6 cellular contexts compared by ENCODE assay signal in genomic region chr17:7383742-7384488, GRCh38. TPM values are rescaled to one million over a fixed set of nuclear protein-coding genes. Genes with fewer than 3 reads are reported as not detected.
A peak's percentile ranks its signal among the peaks of the same experiment; 100 is the strongest.
DNase-seq lines count a peak whose midpoint lies in the region; TF ChIP-seq lines count a peak whose summit lies in the region.

No MANE protein-coding gene starts in this region.

- no peak overlapping the region for H3K9ac ChIP-seq in endodermal cell (ENCODE audit: extremely low read depth, low read length, poor library complexity, severe bottlenecking)
- no peak overlapping the region for H3K9ac ChIP-seq in skeletal muscle satellite cell (ENCODE audit: low read depth, low read length)

- no peak overlapping the region for H3K27ac ChIP-seq in endodermal cell (ENCODE audit: low read depth, low read length)

- DNase-seq in GM20000 (ENCODE audit: low spot score): peak; percentile 95
- peak; percentile 96 for DNase-seq in endodermal cell
- DNase-seq in lower leg skin (ENCODE audit: low spot score in 2 of 2): no peak
- no peak for DNase-seq in NCI-H2029 (lab: John Stamatoyannopoulos, UW)

- peaks cover 7% of the 10 kb centered on the region for H3K4me1 Mint-ChIP-seq in T-helper 1 cell treated with Interleukin-12 subunit alpha and Interleukin-12 subunit beta and Interleukin-4 antibody, amounts not matched to agents 30 μg/mL and 1 μg/mL, for 36 hours (ENCODE audit: low read depth)
- H3K4me1 Mint-ChIP-seq in endodermal cell: peaks cover 9% of the 10 kb centered on the region

- H3K4me1 ChIP-seq in endodermal cell (ENCODE audit: control insufficient read depth, insufficient read depth, low read length) (peaks cover 4% of the 10 kb centered on the region), skeletal muscle satellite cell (ENCODE audit: control insufficient read depth, insufficient read depth, low read length) (peaks cover 12% of the 10 kb centered on the region)

- peaks cover 38% of the 10 kb centered on the region for H3K27me3 Mint-ChIP-seq in T-helper 1 cell treated with Interleukin-12 subunit alpha and Interleukin-12 subunit beta and Interleukin-4 antibody, amounts not matched to agents 30 μg/mL and 1 μg/mL, for 36 hours (ENCODE audit: low read depth)
- H3K27me3 Mint-ChIP-seq in endodermal cell (ENCODE audit: insufficient read depth): peaks cover 46% of the 10 kb centered on the region

- H3K36me3 ChIP-seq in endodermal cell (ENCODE audit: control insufficient read depth, insufficient read depth, low read length) (no peaks in the 10 kb centered on the region), skeletal muscle satellite cell (ENCODE audit: insufficient read depth, low read length) (peaks cover 12% of the 10 kb centered on the region)

- H3K27ac Mint-ChIP-seq in T-helper 1 cell treated with Interleukin-12 subunit alpha and Interleukin-12 subunit beta and Interleukin-4 antibody, amounts not matched to agents 30 μg/mL and 1 μg/mL, for 36 hours: peak overlapping the region; percentile 69
- no peak overlapping the region for H3K27ac Mint-ChIP-seq in endodermal cell

- H3K9me3 ChIP-seq in endodermal cell (ENCODE audit: control insufficient read depth, low read length): peaks cover 9% of the 10 kb centered on the region
- peaks cover 9% of the 10 kb centered on the region for H3K9me3 ChIP-seq in skeletal muscle satellite cell (replicated peaks; ENCODE audit: low read length)

- H3K4me3 ChIP-seq in endodermal cell (ENCODE audit: low read length) (no peak overlapping the region), skeletal muscle satellite cell (ENCODE audit: low read length) (peak overlapping the region; percentile 63), lower leg skin (ENCODE audit: low read depth, poor library complexity, severe bottlenecking) (no peak overlapping the region)

- peak overlapping the region; percentile 73 for H3K4me3 Mint-ChIP-seq in T-helper 1 cell treated with Interleukin-12 subunit alpha and Interleukin-12 subunit beta and Interleukin-4 antibody, amounts not matched to agents 30 μg/mL and 1 μg/mL, for 36 hours
- H3K4me3 Mint-ChIP-seq in endodermal cell: peak overlapping the region; percentile 41

- peak overlapping the region; percentile 87 for H3K4me2 ChIP-seq in skeletal muscle satellite cell (ENCODE audit: low read length)

- no peak for TF ChIP-seq POLR2A in lower leg skin (IDR thresholded peaks at IDR 0.05)

- H3K27me3 ChIP-seq in endodermal cell (ENCODE audit: control insufficient read depth, insufficient read depth, low read length, poor library complexity, severe bottlenecking) (peaks cover 39% of the 10 kb centered on the region), skeletal muscle satellite cell (ENCODE audit: control insufficient read depth, insufficient read depth, low read length) (peaks cover 46% of the 10 kb centered on the region)

- peaks cover 2% of the 10 kb centered on the region for H3K36me3 Mint-ChIP-seq in T-helper 1 cell treated with Interleukin-12 subunit alpha and Interleukin-12 subunit beta and Interleukin-4 antibody, amounts not matched to agents 30 μg/mL and 1 μg/mL, for 36 hours (ENCODE audit: low read depth)
- H3K36me3 Mint-ChIP-seq in endodermal cell (ENCODE audit: low read depth): peaks cover 21% of the 10 kb centered on the region

- peaks cover 6% of the 10 kb centered on the region for H3K9me3 Mint-ChIP-seq in T-helper 1 cell treated with Interleukin-12 subunit alpha and Interleukin-12 subunit beta and Interleukin-4 antibody, amounts not matched to agents 30 μg/mL and 1 μg/mL, for 36 hours
- H3K9me3 Mint-ChIP-seq in endodermal cell: peaks cover 5% of the 10 kb centered on the region

- TF ChIP-seq CTCF in GM20000 (IDR thresholded peaks at IDR 0.05; ENCODE audit: extremely low read depth, missing control alignments) (no peak), endodermal cell (conservative IDR thresholded peaks at IDR 0.05) (no peak), lower leg skin (IDR thresholded peaks at IDR 0.05) (no peak)

- intact Hi-C loops in lower leg skin (cut with DNase I; ENCODE audit: low total_unique reads): no loop called here

- WGBS in endodermal cell (ENCODE audit: insufficient coverage in 1 of 2, insufficient read length in 1 of 2), 2 experiments: 27 to 38% methylated on average over 30 to 65 of the region's 65 CpGs
- WGBS in lower leg skin, 2 donors: 45 to 50% methylated on average over 39 to 41 of the region's 65 CpGs

RNA-seq across cellular contexts. Expression of gene TNK1, which starts 3.0 kb away (rescaled TPM):
- total RNA-seq in endodermal cell (10 to 100 TPM; 11.0 to 11.7 TPM), lower leg skin (10 to 100 TPM; 13.0 to 25.4 (median 19.7) TPM)
- 2.7 TPM for polyA plus RNA-seq in endodermal cell (2013, experiment 1 of 2)
- polyA plus RNA-seq in endodermal cell (2013, experiment 2 of 2): 1.7 TPM
- 0.25 TPM in 1 of 2 replicates, not detected in the other for total RNA-seq in skeletal muscle satellite cell (2012; rRNA removed)

RNA-seq across cellular contexts. Expression of gene PLSCR3, which starts 10.4 kb away (rescaled TPM):
- total RNA-seq in endodermal cell: 10 to 100 TPM; 21.0 to 26.2 TPM
- polyA plus RNA-seq in endodermal cell (2013, experiment 1 of 2): 31.9 TPM
- 39.9 TPM for polyA plus RNA-seq in endodermal cell (2013, experiment 2 of 2)
- total RNA-seq in skeletal muscle satellite cell (2012; rRNA removed): 28.6 and 28.8 TPM in 2 replicates
- 10 to 100 TPM; 21.6 to 38.1 (median 24.5) TPM for total RNA-seq in lower leg skin

RNA-seq across cellular contexts. Expression of gene TMEM256, which starts 20.0 kb away (rescaled TPM):
- total RNA-seq in endodermal cell (100 to 1,000 TPM; 133 to 175 TPM), lower leg skin (10 to 100 TPM; 56.1 to 90.8 (median 65.5) TPM)
- polyA plus RNA-seq in endodermal cell (2013, experiment 1 of 2): 160 TPM
- polyA plus RNA-seq in endodermal cell (2013, experiment 2 of 2): 148 TPM
- 81.9 and 103 TPM in 2 replicates for total RNA-seq in skeletal muscle satellite cell (2012; rRNA removed)

RNA-seq across cellular contexts. Expression of gene NLGN2, which starts 23.7 kb away (rescaled TPM):
- total RNA-seq in endodermal cell: 100 to 1,000 TPM in 1 of 2 donors, 10 to 100 TPM in 1; 78.5 to 121 TPM
- polyA plus RNA-seq in endodermal cell (2013, experiment 1 of 2): 91.3 TPM
- 83.0 TPM for polyA plus RNA-seq in endodermal cell (2013, experiment 2 of 2)
- total RNA-seq in skeletal muscle satellite cell (2012; rRNA removed): 1.5 and 3.3 TPM in 2 replicates
- 1 to 10 TPM; 5.5 to 9.6 (median 6.4) TPM for total RNA-seq in lower leg skin

RNA-seq across cellular contexts. Expression of gene TMEM95, which starts 29.0 kb away (rescaled TPM):
- not detected for total RNA-seq in endodermal cell
- polyA plus RNA-seq in endodermal cell (2013, experiment 1 of 2): not detected
- polyA plus RNA-seq in endodermal cell (2013, experiment 2 of 2): not detected
- total RNA-seq in skeletal muscle satellite cell (2012; rRNA removed): not detected in 2 replicates
- not detected for total RNA-seq in lower leg skin

Comparison
In these comparisons a context has a peak if more than half of its experiments do, and no peak if none do; other contexts are left out.
1. DNase-seq: peak in GM20000 (single experiment) and endodermal cell (single experiment); none in lower leg skin (0 of 2) and NCI-H2029 (single experiment).